ENCODE assay signal across 1 cellular context in the genomic region with DNA sequence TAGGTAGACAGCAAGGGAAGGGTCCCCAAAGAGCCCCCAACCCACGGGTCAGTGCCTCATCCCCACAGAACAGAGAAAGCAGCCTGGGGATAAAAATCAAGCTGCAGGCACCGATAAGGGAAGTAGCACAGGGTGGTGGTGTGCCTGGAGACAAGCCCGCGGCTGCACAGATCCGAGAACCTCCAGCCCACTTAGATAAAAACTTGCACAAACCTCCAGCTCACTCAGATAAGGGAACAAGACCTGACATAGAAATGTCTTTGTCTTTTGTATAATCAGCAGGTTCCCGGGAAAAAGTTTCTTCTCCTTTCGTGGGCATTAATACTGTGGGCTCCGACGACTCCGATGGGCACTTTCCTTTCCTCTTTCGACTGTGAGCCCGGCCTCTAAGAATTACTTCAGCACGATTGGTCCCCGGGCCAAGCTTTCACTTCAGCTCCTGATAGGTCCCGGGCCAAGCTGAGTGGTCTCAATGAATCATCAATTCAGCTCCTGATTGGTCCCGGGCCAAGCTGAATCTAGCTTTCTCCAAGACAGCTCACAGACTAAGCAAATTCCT.
TF ChIP-seq lines count a peak whose summit lies in the region.

No MANE protein-coding gene starts in this region.

TF ChIP-seq in K562, 482 proteins besides CTCF, POLR2A, EP300 and RAD21 (continued from another document and continues in another):
- TF ChIP-seq, protein P1, sequence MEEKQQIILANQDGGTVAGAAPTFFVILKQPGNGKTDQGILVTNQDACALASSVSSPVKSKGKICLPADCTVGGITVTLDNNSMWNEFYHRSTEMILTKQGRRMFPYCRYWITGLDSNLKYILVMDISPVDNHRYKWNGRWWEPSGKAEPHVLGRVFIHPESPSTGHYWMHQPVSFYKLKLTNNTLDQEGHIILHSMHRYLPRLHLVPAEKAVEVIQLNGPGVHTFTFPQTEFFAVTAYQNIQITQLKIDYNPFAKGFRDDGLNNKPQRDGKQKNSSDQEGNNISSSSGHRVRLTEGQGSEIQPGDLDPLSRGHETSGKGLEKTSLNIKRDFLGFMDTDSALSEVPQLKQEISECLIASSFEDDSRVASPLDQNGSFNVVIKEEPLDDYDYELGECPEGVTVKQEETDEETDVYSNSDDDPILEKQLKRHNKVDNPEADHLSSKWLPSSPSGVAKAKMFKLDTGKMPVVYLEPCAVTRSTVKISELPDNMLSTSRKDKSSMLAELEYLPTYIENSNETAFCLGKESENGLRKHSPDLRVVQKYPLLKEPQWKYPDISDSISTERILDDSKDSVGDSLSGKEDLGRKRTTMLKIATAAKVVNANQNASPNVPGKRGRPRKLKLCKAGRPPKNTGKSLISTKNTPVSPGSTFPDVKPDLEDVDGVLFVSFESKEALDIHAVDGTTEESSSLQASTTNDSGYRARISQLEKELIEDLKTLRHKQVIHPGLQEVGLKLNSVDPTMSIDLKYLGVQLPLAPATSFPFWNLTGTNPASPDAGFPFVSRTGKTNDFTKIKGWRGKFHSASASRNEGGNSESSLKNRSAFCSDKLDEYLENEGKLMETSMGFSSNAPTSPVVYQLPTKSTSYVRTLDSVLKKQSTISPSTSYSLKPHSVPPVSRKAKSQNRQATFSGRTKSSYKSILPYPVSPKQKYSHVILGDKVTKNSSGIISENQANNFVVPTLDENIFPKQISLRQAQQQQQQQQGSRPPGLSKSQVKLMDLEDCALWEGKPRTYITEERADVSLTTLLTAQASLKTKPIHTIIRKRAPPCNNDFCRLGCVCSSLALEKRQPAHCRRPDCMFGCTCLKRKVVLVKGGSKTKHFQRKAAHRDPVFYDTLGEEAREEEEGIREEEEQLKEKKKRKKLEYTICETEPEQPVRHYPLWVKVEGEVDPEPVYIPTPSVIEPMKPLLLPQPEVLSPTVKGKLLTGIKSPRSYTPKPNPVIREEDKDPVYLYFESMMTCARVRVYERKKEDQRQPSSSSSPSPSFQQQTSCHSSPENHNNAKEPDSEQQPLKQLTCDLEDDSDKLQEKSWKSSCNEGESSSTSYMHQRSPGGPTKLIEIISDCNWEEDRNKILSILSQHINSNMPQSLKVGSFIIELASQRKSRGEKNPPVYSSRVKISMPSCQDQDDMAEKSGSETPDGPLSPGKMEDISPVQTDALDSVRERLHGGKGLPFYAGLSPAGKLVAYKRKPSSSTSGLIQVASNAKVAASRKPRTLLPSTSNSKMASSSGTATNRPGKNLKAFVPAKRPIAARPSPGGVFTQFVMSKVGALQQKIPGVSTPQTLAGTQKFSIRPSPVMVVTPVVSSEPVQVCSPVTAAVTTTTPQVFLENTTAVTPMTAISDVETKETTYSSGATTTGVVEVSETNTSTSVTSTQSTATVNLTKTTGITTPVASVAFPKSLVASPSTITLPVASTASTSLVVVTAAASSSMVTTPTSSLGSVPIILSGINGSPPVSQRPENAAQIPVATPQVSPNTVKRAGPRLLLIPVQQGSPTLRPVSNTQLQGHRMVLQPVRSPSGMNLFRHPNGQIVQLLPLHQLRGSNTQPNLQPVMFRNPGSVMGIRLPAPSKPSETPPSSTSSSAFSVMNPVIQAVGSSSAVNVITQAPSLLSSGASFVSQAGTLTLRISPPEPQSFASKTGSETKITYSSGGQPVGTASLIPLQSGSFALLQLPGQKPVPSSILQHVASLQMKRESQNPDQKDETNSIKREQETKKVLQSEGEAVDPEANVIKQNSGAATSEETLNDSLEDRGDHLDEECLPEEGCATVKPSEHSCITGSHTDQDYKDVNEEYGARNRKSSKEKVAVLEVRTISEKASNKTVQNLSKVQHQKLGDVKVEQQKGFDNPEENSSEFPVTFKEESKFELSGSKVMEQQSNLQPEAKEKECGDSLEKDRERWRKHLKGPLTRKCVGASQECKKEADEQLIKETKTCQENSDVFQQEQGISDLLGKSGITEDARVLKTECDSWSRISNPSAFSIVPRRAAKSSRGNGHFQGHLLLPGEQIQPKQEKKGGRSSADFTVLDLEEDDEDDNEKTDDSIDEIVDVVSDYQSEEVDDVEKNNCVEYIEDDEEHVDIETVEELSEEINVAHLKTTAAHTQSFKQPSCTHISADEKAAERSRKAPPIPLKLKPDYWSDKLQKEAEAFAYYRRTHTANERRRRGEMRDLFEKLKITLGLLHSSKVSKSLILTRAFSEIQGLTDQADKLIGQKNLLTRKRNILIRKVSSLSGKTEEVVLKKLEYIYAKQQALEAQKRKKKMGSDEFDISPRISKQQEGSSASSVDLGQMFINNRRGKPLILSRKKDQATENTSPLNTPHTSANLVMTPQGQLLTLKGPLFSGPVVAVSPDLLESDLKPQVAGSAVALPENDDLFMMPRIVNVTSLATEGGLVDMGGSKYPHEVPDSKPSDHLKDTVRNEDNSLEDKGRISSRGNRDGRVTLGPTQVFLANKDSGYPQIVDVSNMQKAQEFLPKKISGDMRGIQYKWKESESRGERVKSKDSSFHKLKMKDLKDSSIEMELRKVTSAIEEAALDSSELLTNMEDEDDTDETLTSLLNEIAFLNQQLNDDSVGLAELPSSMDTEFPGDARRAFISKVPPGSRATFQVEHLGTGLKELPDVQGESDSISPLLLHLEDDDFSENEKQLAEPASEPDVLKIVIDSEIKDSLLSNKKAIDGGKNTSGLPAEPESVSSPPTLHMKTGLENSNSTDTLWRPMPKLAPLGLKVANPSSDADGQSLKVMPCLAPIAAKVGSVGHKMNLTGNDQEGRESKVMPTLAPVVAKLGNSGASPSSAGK (IDR thresholded peaks at IDR 0.05) = no peak
- TF ChIP-seq, protein P2, sequence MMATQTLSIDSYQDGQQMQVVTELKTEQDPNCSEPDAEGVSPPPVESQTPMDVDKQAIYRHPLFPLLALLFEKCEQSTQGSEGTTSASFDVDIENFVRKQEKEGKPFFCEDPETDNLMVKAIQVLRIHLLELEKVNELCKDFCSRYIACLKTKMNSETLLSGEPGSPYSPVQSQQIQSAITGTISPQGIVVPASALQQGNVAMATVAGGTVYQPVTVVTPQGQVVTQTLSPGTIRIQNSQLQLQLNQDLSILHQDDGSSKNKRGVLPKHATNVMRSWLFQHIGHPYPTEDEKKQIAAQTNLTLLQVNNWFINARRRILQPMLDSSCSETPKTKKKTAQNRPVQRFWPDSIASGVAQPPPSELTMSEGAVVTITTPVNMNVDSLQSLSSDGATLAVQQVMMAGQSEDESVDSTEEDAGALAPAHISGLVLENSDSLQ (IDR thresholded peaks at IDR 0.05) = no peak
- TF ChIP-seq, protein P3, sequence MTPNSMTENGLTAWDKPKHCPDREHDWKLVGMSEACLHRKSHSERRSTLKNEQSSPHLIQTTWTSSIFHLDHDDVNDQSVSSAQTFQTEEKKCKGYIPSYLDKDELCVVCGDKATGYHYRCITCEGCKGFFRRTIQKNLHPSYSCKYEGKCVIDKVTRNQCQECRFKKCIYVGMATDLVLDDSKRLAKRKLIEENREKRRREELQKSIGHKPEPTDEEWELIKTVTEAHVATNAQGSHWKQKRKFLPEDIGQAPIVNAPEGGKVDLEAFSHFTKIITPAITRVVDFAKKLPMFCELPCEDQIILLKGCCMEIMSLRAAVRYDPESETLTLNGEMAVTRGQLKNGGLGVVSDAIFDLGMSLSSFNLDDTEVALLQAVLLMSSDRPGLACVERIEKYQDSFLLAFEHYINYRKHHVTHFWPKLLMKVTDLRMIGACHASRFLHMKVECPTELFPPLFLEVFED (CRISPR knock-in tag; conservative IDR thresholded peaks at IDR 0.05) = no peak
- peak; percentile 68 for TF ChIP-seq GATA2 (CRISPR knock-in tag; IDR thresholded peaks at IDR 0.05)
- TF ChIP-seq, protein P4, sequence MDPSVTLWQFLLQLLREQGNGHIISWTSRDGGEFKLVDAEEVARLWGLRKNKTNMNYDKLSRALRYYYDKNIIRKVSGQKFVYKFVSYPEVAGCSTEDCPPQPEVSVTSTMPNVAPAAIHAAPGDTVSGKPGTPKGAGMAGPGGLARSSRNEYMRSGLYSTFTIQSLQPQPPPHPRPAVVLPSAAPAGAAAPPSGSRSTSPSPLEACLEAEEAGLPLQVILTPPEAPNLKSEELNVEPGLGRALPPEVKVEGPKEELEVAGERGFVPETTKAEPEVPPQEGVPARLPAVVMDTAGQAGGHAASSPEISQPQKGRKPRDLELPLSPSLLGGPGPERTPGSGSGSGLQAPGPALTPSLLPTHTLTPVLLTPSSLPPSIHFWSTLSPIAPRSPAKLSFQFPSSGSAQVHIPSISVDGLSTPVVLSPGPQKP (CRISPR knock-in tag; IDR thresholded peaks at IDR 0.05) = no peak
- no peak for TF ChIP-seq CSDE1 (IDR thresholded peaks at IDR 0.05)
- TF ChIP-seq, protein P5, sequence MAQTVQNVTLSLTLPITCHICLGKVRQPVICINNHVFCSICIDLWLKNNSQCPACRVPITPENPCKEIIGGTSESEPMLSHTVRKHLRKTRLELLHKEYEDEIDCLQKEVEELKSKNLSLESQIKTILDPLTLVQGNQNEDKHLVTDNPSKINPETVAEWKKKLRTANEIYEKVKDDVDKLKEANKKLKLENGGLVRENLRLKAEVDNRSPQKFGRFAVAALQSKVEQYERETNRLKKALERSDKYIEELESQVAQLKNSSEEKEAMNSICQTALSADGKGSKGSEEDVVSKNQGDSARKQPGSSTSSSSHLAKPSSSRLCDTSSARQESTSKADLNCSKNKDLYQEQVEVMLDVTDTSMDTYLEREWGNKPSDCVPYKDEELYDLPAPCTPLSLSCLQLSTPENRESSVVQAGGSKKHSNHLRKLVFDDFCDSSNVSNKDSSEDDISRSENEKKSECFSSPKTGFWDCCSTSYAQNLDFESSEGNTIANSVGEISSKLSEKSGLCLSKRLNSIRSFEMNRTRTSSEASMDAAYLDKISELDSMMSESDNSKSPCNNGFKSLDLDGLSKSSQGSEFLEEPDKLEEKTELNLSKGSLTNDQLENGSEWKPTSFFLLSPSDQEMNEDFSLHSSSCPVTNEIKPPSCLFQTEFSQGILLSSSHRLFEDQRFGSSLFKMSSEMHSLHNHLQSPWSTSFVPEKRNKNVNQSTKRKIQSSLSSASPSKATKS (CRISPR knock-in tag; IDR thresholded peaks at IDR 0.05) = no peak
- TF ChIP-seq FOXK2 (conservative IDR thresholded peaks at IDR 0.05 in 1 of 2, IDR thresholded peaks at IDR 0.05 in 1 of 2; ENCODE audit: low read depth in 2 of 2) = no peak
- no peak for TF ChIP-seq SIRT6 (IDR thresholded peaks at IDR 0.05; ENCODE audit: low read depth, low read length)
- TF ChIP-seq ZNF79 (CRISPR knock-in tag; IDR thresholded peaks at IDR 0.05; ENCODE audit: low read depth) = no peak
- no peak for TF ChIP-seq TFAM (CRISPR knock-in tag; conservative IDR thresholded peaks at IDR 0.05)
- TF ChIP-seq, protein P6, sequence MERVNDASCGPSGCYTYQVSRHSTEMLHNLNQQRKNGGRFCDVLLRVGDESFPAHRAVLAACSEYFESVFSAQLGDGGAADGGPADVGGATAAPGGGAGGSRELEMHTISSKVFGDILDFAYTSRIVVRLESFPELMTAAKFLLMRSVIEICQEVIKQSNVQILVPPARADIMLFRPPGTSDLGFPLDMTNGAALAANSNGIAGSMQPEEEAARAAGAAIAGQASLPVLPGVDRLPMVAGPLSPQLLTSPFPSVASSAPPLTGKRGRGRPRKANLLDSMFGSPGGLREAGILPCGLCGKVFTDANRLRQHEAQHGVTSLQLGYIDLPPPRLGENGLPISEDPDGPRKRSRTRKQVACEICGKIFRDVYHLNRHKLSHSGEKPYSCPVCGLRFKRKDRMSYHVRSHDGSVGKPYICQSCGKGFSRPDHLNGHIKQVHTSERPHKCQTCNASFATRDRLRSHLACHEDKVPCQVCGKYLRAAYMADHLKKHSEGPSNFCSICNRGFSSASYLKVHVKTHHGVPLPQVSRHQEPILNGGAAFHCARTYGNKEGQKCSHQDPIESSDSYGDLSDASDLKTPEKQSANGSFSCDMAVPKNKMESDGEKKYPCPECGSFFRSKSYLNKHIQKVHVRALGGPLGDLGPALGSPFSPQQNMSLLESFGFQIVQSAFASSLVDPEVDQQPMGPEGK (CRISPR knock-in tag; IDR thresholded peaks at IDR 0.05; ENCODE audit: borderline replicate concordance) = no peak
- TF ChIP-seq BRCA1 (IDR thresholded peaks at IDR 0.05) = no peak
- TF ChIP-seq BRCA1 (CRISPR knock-in tag; IDR thresholded peaks at IDR 0.05) = no peak
- TF ChIP-seq ILK (tag; IDR thresholded peaks at IDR 0.05; ENCODE audit: borderline replicate concordance, low read depth) = no peak
- TF ChIP-seq PHB2 (IDR thresholded peaks at IDR 0.05; ENCODE audit: low read depth) = peak; percentile 67; the same call in 1 of the 2 replicates
- no peak for TF ChIP-seq HDAC6 (IDR thresholded peaks at IDR 0.05; ENCODE audit: low read depth, low read length)
- TF ChIP-seq, protein P7, sequence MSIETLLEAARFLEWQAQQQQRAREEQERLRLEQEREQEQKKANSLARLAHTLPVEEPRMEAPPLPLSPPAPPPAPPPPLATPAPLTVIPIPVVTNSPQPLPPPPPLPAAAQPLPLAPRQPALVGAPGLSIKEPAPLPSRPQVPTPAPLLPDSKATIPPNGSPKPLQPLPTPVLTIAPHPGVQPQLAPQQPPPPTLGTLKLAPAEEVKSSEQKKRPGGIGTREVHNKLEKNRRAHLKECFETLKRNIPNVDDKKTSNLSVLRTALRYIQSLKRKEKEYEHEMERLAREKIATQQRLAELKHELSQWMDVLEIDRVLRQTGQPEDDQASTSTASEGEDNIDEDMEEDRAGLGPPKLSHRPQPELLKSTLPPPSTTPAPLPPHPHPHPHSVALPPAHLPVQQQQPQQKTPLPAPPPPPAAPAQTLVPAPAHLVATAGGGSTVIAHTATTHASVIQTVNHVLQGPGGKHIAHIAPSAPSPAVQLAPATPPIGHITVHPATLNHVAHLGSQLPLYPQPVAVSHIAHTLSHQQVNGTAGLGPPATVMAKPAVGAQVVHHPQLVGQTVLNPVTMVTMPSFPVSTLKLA (conservative IDR thresholded peaks at IDR 0.05) = 0 out of 4 replicates have a peak, but pooled peaks of 1 of the 2 experiments have one; percentile 15
- TF ChIP-seq ZFP30 (CRISPR knock-in tag; IDR thresholded peaks at IDR 0.05; ENCODE audit: borderline replicate concordance) = no peak
- no peak for TF ChIP-seq NFYB (IDR thresholded peaks at IDR 0.05; ENCODE audit: extremely low read depth, insufficient read length)
- peak; percentile 75 for TF ChIP-seq BHLHE40 (IDR thresholded peaks at IDR 0.05; ENCODE audit: low read length)
- TF ChIP-seq, protein P8, sequence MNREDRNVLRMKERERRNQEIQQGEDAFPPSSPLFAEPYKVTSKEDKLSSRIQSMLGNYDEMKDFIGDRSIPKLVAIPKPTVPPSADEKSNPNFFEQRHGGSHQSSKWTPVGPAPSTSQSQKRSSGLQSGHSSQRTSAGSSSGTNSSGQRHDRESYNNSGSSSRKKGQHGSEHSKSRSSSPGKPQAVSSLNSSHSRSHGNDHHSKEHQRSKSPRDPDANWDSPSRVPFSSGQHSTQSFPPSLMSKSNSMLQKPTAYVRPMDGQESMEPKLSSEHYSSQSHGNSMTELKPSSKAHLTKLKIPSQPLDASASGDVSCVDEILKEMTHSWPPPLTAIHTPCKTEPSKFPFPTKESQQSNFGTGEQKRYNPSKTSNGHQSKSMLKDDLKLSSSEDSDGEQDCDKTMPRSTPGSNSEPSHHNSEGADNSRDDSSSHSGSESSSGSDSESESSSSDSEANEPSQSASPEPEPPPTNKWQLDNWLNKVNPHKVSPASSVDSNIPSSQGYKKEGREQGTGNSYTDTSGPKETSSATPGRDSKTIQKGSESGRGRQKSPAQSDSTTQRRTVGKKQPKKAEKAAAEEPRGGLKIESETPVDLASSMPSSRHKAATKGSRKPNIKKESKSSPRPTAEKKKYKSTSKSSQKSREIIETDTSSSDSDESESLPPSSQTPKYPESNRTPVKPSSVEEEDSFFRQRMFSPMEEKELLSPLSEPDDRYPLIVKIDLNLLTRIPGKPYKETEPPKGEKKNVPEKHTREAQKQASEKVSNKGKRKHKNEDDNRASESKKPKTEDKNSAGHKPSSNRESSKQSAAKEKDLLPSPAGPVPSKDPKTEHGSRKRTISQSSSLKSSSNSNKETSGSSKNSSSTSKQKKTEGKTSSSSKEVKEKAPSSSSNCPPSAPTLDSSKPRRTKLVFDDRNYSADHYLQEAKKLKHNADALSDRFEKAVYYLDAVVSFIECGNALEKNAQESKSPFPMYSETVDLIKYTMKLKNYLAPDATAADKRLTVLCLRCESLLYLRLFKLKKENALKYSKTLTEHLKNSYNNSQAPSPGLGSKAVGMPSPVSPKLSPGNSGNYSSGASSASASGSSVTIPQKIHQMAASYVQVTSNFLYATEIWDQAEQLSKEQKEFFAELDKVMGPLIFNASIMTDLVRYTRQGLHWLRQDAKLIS (CRISPR knock-in tag; IDR thresholded peaks at IDR 0.05) = no peak
